In genomic region chr7:143263266-143264195, GRCh38 we compare ENCODE assay signal across 8 cellular contexts. TPM values are rescaled to one million over a fixed set of nuclear protein-coding genes. Genes with fewer than 3 reads are reported as not detected.
DNase-seq lines count a peak whose midpoint lies in the region; ATAC-seq and TF ChIP-seq lines count a peak whose summit lies in the region.

Gene GSTK1 (plus strand): TSS chr7:143263441. CDS start chr7:143263514, 73 bp downstream.

- H3K9ac ChIP-seq in PC-3 (ENCODE audit: low read length) (peak within 1 kb of the TSS; percentile 87), muscle layer of colon (ENCODE audit: low read length) (peak within 1 kb of the TSS; percentile 80)

- BruUV-seq in PC-3 (replicated peaks; lab: Mats Ljungman, UMichigan) = TSS peak; percentile 73

- H3K4me1 Mint-ChIP-seq in activated T-cell treated with anti-CD3 and anti-CD28 coated beads, Interleukin-2, amount 50 U/mL, for 24 hours (ENCODE audit: low read depth) = peaks cover 60% of the 10 kb centered on the region

- peak within 1 kb of the TSS; percentile 6 for H3K27ac ChIP-seq in PC-3 (ENCODE audit: low read length)
- peak within 1 kb of the TSS; percentile 83 to 90 for H3K27ac ChIP-seq in esophagus (ENCODE audit: low read depth in 2 of 2, low read length in 1 of 2)
- peak within 1 kb of the TSS; percentile 91 for H3K27ac ChIP-seq in muscle layer of colon (ENCODE audit: low read depth, low read length)

- no peaks in the 10 kb centered on the region for H3F3A ChIP-seq in PC-3 (ENCODE audit: low read length, unreplicated experiment)

- 1% methylated on average over 48 of the region's 48 CpGs for WGBS in esophagus, 2 donors

- H3K9me2 ChIP-seq in PC-3 (replicated peaks; ENCODE audit: low read length) = no peaks in the 10 kb centered on the region

- H3K27me3 Mint-ChIP-seq in activated T-cell treated with anti-CD3 and anti-CD28 coated beads, Interleukin-2, amount 50 U/mL, for 24 hours = no peaks in the 10 kb centered on the region

- peak within 1 kb of the TSS; percentile 92 for H2AFZ ChIP-seq in PC-3 (ENCODE audit: low read length)

- intact Hi-C loops in PC-3 (cut with micrococcal nuclease) = loop anchor here (2.0 kb wide), 1 partner anchor 15 kb away; no protein-coding TSS in a partner anchor

- peaks cover 31% of the 10 kb centered on the region for H3K4me1 ChIP-seq in PC-3 (ENCODE audit: insufficient read depth, low read length)
- peaks cover 2 to 9% of the 10 kb centered on the region in 2 donors for H3K4me1 ChIP-seq in esophagus (ENCODE audit: control insufficient read depth in 2 of 2, insufficient read depth in 2 of 2, low read length in 1 of 2)
- H3K4me1 ChIP-seq in muscle layer of colon (ENCODE audit: insufficient read depth, low read length) = peaks cover 24% of the 10 kb centered on the region

- peaks cover 53% of the 10 kb centered on the region for H3K36me3 Mint-ChIP-seq in activated T-cell treated with anti-CD3 and anti-CD28 coated beads, Interleukin-2, amount 50 U/mL, for 24 hours (ENCODE audit: low read depth)

- H3K9me3 ChIP-seq in PC-3 (ENCODE audit: low read length) = no peaks in the 10 kb centered on the region
- H3K9me3 ChIP-seq in esophagus (ENCODE audit: control insufficient read depth in 2 of 2, insufficient read depth in 1 of 2, low read depth in 1 of 2, low read length in 1 of 2) = no peaks in the 10 kb centered on the region
- no peaks in the 10 kb centered on the region for H3K9me3 ChIP-seq in muscle layer of colon (ENCODE audit: low read length)

- peak; percentile 98 for ATAC-seq in GM19463 (IDR thresholded peaks at IDR 0.05; ENCODE audit: unreplicated experiment)
- ATAC-seq in PC-3 = peak; percentile 98

- TF ChIP-seq CTCF in PC-3 (conservative IDR thresholded peaks at IDR 0.05; ENCODE audit: low read depth, low read length) = no peak

- H3K36me3 ChIP-seq in PC-3 (ENCODE audit: low read depth, low read length) (peaks cover 11% of the 10 kb centered on the region; the same call in 1 of the 2 replicates), esophagus (ENCODE audit: control insufficient read depth in 2 of 2, insufficient read depth in 2 of 2, low read length in 1 of 2) (peaks cover 11 to 13% of the 10 kb centered on the region in 2 donors), muscle layer of colon (ENCODE audit: insufficient read depth, low read length) (peaks cover 22% of the 10 kb centered on the region)

- H3K4me3 ChIP-seq in PC-3 (ENCODE audit: low read length) = peak within 1 kb of the TSS; percentile 83
- peak within 1 kb of the TSS; percentile 92 to 100 for H3K4me3 ChIP-seq in esophagus (ENCODE audit: low read depth in 1 of 2, low read length in 2 of 2)
- H3K4me3 ChIP-seq in muscle layer of colon (ENCODE audit: low read depth in 1 of 2, low read length in 2 of 2) = peak within 1 kb of the TSS; percentile 94 to 97

- H4K20me1 ChIP-seq in PC-3 (ENCODE audit: low read length) = no peaks in the 10 kb centered on the region

- peak within 1 kb of the TSS; percentile 97 for H3K4me3 Mint-ChIP-seq in activated T-cell treated with anti-CD3 and anti-CD28 coated beads, Interleukin-2, amount 50 U/mL, for 24 hours

- H3K27ac Mint-ChIP-seq in activated T-cell treated with anti-CD3 and anti-CD28 coated beads, Interleukin-2, amount 50 U/mL, for 24 hours = peak within 1 kb of the TSS; percentile 98

- no peaks in the 10 kb centered on the region for H3K9me3 Mint-ChIP-seq in activated T-cell treated with anti-CD3 and anti-CD28 coated beads, Interleukin-2, amount 50 U/mL, for 24 hours

- H3K27me3 ChIP-seq in PC-3 (ENCODE audit: low read length) = no peaks in the 10 kb centered on the region
- no peaks in the 10 kb centered on the region for H3K27me3 ChIP-seq in esophagus (ENCODE audit: control insufficient read depth in 1 of 2, insufficient read depth in 2 of 2, low read length in 2 of 2)
- no peaks in the 10 kb centered on the region for H3K27me3 ChIP-seq in muscle layer of colon (ENCODE audit: control insufficient read depth in 1 of 2, insufficient read depth in 2 of 2, low read length in 2 of 2)

- DNase-seq in COR-L47 (lab: John Stamatoyannopoulos, UW) (peak; percentile 61), HK-2 (ENCODE audit: unreplicated experiment) (peak; percentile 77), PC-3 (peak; percentile 69)
- peak; percentile 89 for DNase-seq in activated T-cell treated with anti-CD3 and anti-CD28 coated beads, Interleukin-2, amount 50 U/mL, for 24 hours
- DNase-seq in stimulated activated CD8-positive, alpha-beta memory T cell treated with anti-CD3 and anti-CD28 coated beads, Interleukin-7, amount 100 ng/mL, for 24 hours (ENCODE audit: low read depth) = peak; percentile 68

- H3K79me2 ChIP-seq in PC-3 (ENCODE audit: low read length) = peaks cover 24% of the 10 kb centered on the region

- peak within 1 kb of the TSS; percentile 89 for H3K4me2 ChIP-seq in PC-3 (ENCODE audit: low read length)

- CTCF ChIA-PET in PC-3 (lab: Charles Lee) = interaction anchor here (0.6 to 1.7 kb wide), 4 partner anchors 19 to 144 kb away, joined by 3 to 5 read pairs (median 4); no protein-coding TSS in a partner anchor

- POLR2A ChIA-PET in PC-3 (lab: Charles Lee; ENCODE audit: unreplicated experiment) = interaction anchor here (0.5 to 1.7 kb wide), 6 partner anchors 16 to 127 kb away, joined by 3 to 7 read pairs (median 6); no protein-coding TSS in a partner anchor

RNA-seq across cellular contexts. Expression of gene GSTK1, which starts in this region (rescaled TPM):
- total RNA-seq in PC-3 (2014; rRNA removed) = 111 and 117 TPM in 2 replicates
- 100 to 1,000 TPM; 112 to 146 TPM for polyA plus RNA-seq in esophagus

Comparison
In these comparisons a context has a peak if more than half of its experiments do, and no peak if none do; other contexts are left out.
1. Peak in every context shown above with its lines: DNase-seq, ATAC-seq, H3K4me3 ChIP-seq and H3K27ac ChIP-seq.
2. H3K27ac ChIP-seq: peak in every context shown above with its lines; median percentile 91 in muscle layer of colon; 86 in esophagus; 6 in PC-3.